Comparison of ENCODE assay signal across 6 cellular contexts in genomic region chr1:1702506-1702905, GRCh38. TPM values are rescaled to one million over a fixed set of nuclear protein-coding genes. Genes with fewer than 3 reads are reported as not detected.
DNase-seq lines count a peak whose midpoint lies in the region; ATAC-seq, FAIRE-seq and TF ChIP-seq lines count a peak whose summit lies in the region.
"Not testable (repeated sequence)": the region's sequence is repeated elsewhere in the genome, so short reads cannot be mapped to it uniquely, and the experiment has no call there.

No MANE protein-coding gene starts in this region.

- not testable (repeated sequence) for H3K27me3 Mint-ChIP-seq in type B pancreatic cell

- H3K79me2 ChIP-seq in K562 (ENCODE audit: control insufficient read depth, insufficient read depth, low read length), result not testable (repeated sequence)

- H4K20me1 ChIP-seq in K562 (replicated peaks; ENCODE audit: control insufficient read depth, insufficient read depth, low read length), result not testable (repeated sequence)

- H3K27ac ChIP-seq in RWPE2 (ENCODE audit: poor library complexity, severe bottlenecking); K562 (ENCODE audit: extremely low read depth, low read depth, low read length): not testable (repeated sequence)

- not testable (repeated sequence) for H3K4me2 ChIP-seq in K562 (ENCODE audit: insufficient read depth, low read length)

- not testable (repeated sequence) for ATAC-seq in RWPE2 (ENCODE audit: low read depth); K562

- BruUV-seq in K562 (replicated peaks; lab: Mats Ljungman, UMichigan), result not testable (repeated sequence)

- TF ChIP-seq CTCF in RWPE2 (IDR thresholded peaks at IDR 0.05; ENCODE audit: poor library complexity, severe bottlenecking); K562 (IDR thresholded peaks at IDR 0.05 in 2 of 3, conservative IDR thresholded peaks at IDR 0.05 in 1 of 3; ENCODE audit: insufficient read depth in 2 of 3, low read depth in 1 of 3, low read length in 3 of 3); type B pancreatic cell (conservative IDR thresholded peaks at IDR 0.05): not testable (repeated sequence)

- H3K9me1 ChIP-seq in K562 (ENCODE audit: control insufficient read depth, insufficient read depth, low read length), result not testable (repeated sequence)

- in situ Hi-C loops in K562 (cut with MboI), result not testable (repeated sequence)

- not testable (repeated sequence) for H3K27ac Mint-ChIP-seq in type B pancreatic cell

- not testable (repeated sequence) for TF ChIP-seq EP300 in K562 (IDR thresholded peaks at IDR 0.05; ENCODE audit: low read length)

- not testable (repeated sequence) for H3K4me3 ChIP-seq in RWPE2 (ENCODE audit: severe bottlenecking); K562

- H3K9ac ChIP-seq in K562 (ENCODE audit: insufficient read depth in 1 of 2, low read depth in 2 of 2, low read length in 2 of 2), result not testable (repeated sequence)

- 90% methylated on average over 2 of the region's 18 CpGs for WGBS in K562 (ENCODE audit: insufficient coverage, low coverage, missing lambda C conversion rate)

- POLR2A ChIA-PET in K562 (lab: Yijun Ruan, JAX), result not testable (repeated sequence)

- CTCF ChIA-PET in K562 (lab: Yijun Ruan, JAX; ENCODE audit: low intra/inter-chr PET ratio), result not testable (repeated sequence)

- not testable (repeated sequence) for H3K4me1 Mint-ChIP-seq in type B pancreatic cell (ENCODE audit: unreplicated experiment)

- not testable (repeated sequence) for H3K9me3 Mint-ChIP-seq in type B pancreatic cell

- not testable (repeated sequence) for TF ChIP-seq RAD21 in K562 (CRISPR knock-in tag; conservative IDR thresholded peaks at IDR 0.05 in 1 of 2, IDR thresholded peaks at IDR 0.05 in 1 of 2)

- not testable (repeated sequence) for TF ChIP-seq POLR2A in K562 (conservative IDR thresholded peaks at IDR 0.05)

- H3K36me3 Mint-ChIP-seq in type B pancreatic cell, result not testable (repeated sequence)

- H3K36me3 ChIP-seq in RWPE2 (ENCODE audit: low read depth), result not testable (repeated sequence)
- H3K36me3 ChIP-seq in K562 (ENCODE audit: control insufficient read depth, insufficient read depth, low read length), result peaks cover 18% of the 10 kb centered on the region; the same call in 1 of the 3 replicates

- FAIRE-seq in K562 (lab: Jason Lieb, UNC), result peak; percentile 74

- not testable (repeated sequence) for H3K27me3 ChIP-seq in RWPE2 (ENCODE audit: insufficient read depth, poor library complexity, severe bottlenecking); K562 (ENCODE audit: control insufficient read depth in 2 of 2, insufficient read depth in 2 of 2, low read length in 2 of 2)

- not testable (repeated sequence) for H3K4me1 ChIP-seq in RWPE2 (ENCODE audit: insufficient read depth, poor library complexity, severe bottlenecking); K562 (replicated peaks in 1 of 2; ENCODE audit: control insufficient read depth in 2 of 2, insufficient read depth in 2 of 2, low read length in 2 of 2)

- not testable (repeated sequence) for H3K9me3 ChIP-seq in RWPE2 (ENCODE audit: severe bottlenecking); K562 (replicated peaks; ENCODE audit: control insufficient read depth, insufficient read depth, low read depth, low read length)

- not testable (repeated sequence) for H3K4me3 Mint-ChIP-seq in type B pancreatic cell

- DNase-seq in RWPE2 (ENCODE audit: low spot score) (peak; percentile 8), mesenteric fat pad (ENCODE audit: low spot score) (peak; percentile 72), type B pancreatic cell (ENCODE audit: extremely low spot score, unreplicated experiment) (peak; percentile 16)
- DNase-seq in activated CD8-positive, alpha-beta memory T cell treated with anti-CD3 and anti-CD28 coated beads for 24 hours, result peak; percentile 42
- peak; percentile 12 for DNase-seq in activated T-cell treated with anti-CD3 and anti-CD28 coated beads, Interleukin-2, amount 50 U/mL, for 1 hour
- DNase-seq in K562 (ENCODE audit: extremely low read depth in 1 of 4, low spot score in 3 of 4), result not testable (repeated sequence)

- not testable (repeated sequence) for H2AFZ ChIP-seq in K562 (ENCODE audit: low read depth, low read length)

- intact Hi-C loops in K562 (cut with micrococcal nuclease), result not testable (repeated sequence)

RNA-seq across cellular contexts. Expression of gene SLC35E2B, which starts 9.9 kb away (rescaled TPM):
- 99.6 and 161 TPM in 2 replicates for total RNA-seq in K562 (2011; cell fraction: chromatin; rRNA removed; ENCODE audit: low replicate concordance)
- 107 and 109 TPM in 2 replicates for total RNA-seq in K562 (2011; cell fraction: nucleolus; rRNA removed)
- 98.4 and 102 TPM in 2 replicates for total RNA-seq in K562 (2011; cell fraction: nucleoplasm; rRNA removed)
- total RNA-seq in K562 (2014; rRNA removed) (18.4 and 22.5 TPM in 2 replicates), K562 (2014; rRNA removed; fragmentation: Illumina TruSeq; extraction: Trizol) (14.8 TPM in 2 replicates), K562 (2015; rRNA removed; fragmentation: Illumina TruSeq; extraction: Trizol) (20.7 and 21.9 TPM in 2 replicates), K562 (2021) (38.9 and 44.6 TPM in 2 replicates), mesenteric fat pad (27.7 TPM), type B pancreatic cell (ENCODE audit: low replicate concordance) (88.8 and 116 TPM in 2 replicates)
- polyA plus RNA-seq in K562 (2011; rRNA removed) (30.8 and 36.5 TPM in 2 replicates), K562 (2014; fragmentation: Illumina TruSeq; extraction: Trizol) (29.5 and 31.5 TPM in 2 replicates), K562 (2014; fragmentation: Nextera tagmentation; extraction: Ambion mirVana) (1 to 10 TPM; 4.7 to 5.2 TPM), K562 (2014; rRNA removed) (29.8 and 34.1 TPM in 2 replicates)
- polyA plus RNA-seq in K562 (2011; cell fraction: cytosol; rRNA removed), result 33.9 and 35.2 TPM in 2 replicates
- polyA plus RNA-seq in K562 (2011; cell fraction: nucleus; rRNA removed), result 139 and 182 TPM in 2 replicates
- polyA plus RNA-seq in K562 (2012), result 28.9 and 66.9 TPM in 2 replicates
- polyA minus RNA-seq in K562 (2011; rRNA and poly(A)+ RNA removed), result 19.2 and 25.3 TPM in 2 replicates
- 23.7 and 23.9 TPM in 2 replicates for polyA minus RNA-seq in K562 (2011; cell fraction: cytosol; rRNA and poly(A)+ RNA removed)
- 26.0 and 28.7 TPM in 2 replicates for polyA minus RNA-seq in K562 (2011; cell fraction: nucleus; rRNA and poly(A)+ RNA removed)

RNA-seq across cellular contexts. Expression of gene CDK11A, which starts 21.7 kb away (rescaled TPM):
- 123 and 215 TPM in 2 replicates for total RNA-seq in K562 (2011; cell fraction: chromatin; rRNA removed; ENCODE audit: low replicate concordance)
- 128 and 164 TPM in 2 replicates for total RNA-seq in K562 (2011; cell fraction: nucleolus; rRNA removed)
- total RNA-seq in K562 (2011; cell fraction: nucleoplasm; rRNA removed), result 71.6 and 88.8 TPM in 2 replicates
- total RNA-seq in K562 (2014; rRNA removed) (44.4 and 48.8 TPM in 2 replicates), K562 (2014; rRNA removed; fragmentation: Illumina TruSeq; extraction: Trizol) (15.2 and 18.4 TPM in 2 replicates), K562 (2015; rRNA removed; fragmentation: Illumina TruSeq; extraction: Trizol) (33.6 and 43.9 TPM in 2 replicates), K562 (2021) (58.5 and 71.0 TPM in 2 replicates), mesenteric fat pad (45.5 TPM), type B pancreatic cell (ENCODE audit: low replicate concordance) (45.9 and 47.0 TPM in 2 replicates)
- polyA plus RNA-seq in K562 (2011; rRNA removed) (13.0 and 17.4 TPM in 2 replicates), K562 (2014; fragmentation: Illumina TruSeq; extraction: Trizol) (49.8 and 53.1 TPM in 2 replicates), K562 (2014; fragmentation: Nextera tagmentation; extraction: Ambion mirVana) (1 to 10 TPM; 4.5 to 8.4 TPM), K562 (2014; rRNA removed) (49.5 and 67.0 TPM in 2 replicates)
- 10.4 and 24.1 TPM in 2 replicates for polyA plus RNA-seq in K562 (2011; cell fraction: cytosol; rRNA removed)
- 167 and 314 TPM in 2 replicates for polyA plus RNA-seq in K562 (2011; cell fraction: nucleus; rRNA removed)
- polyA plus RNA-seq in K562 (2012), result 54.0 and 63.7 TPM in 2 replicates
- 8.1 and 9.7 TPM in 2 replicates for polyA minus RNA-seq in K562 (2011; rRNA and poly(A)+ RNA removed)
- 143 and 147 TPM in 2 replicates for polyA minus RNA-seq in K562 (2011; cell fraction: cytosol; rRNA and poly(A)+ RNA removed)
- polyA minus RNA-seq in K562 (2011; cell fraction: nucleus; rRNA and poly(A)+ RNA removed), result 39.7 and 41.0 TPM in 2 replicates

RNA-seq across cellular contexts. Expression of gene CDK11B, which starts 43.7 kb away (rescaled TPM):
- total RNA-seq in K562 (2011; cell fraction: chromatin; rRNA removed; ENCODE audit: low replicate concordance), result 24.3 and 27.2 TPM in 2 replicates
- total RNA-seq in K562 (2011; cell fraction: nucleolus; rRNA removed), result 12.2 and 15.8 TPM in 2 replicates
- total RNA-seq in K562 (2011; cell fraction: nucleoplasm; rRNA removed), result 12.0 TPM in 2 replicates
- total RNA-seq in K562 (2014; rRNA removed) (28.3 and 29.8 TPM in 2 replicates), K562 (2014; rRNA removed; fragmentation: Illumina TruSeq; extraction: Trizol) (13.3 and 18.5 TPM in 2 replicates), K562 (2015; rRNA removed; fragmentation: Illumina TruSeq; extraction: Trizol) (18.6 and 19.5 TPM in 2 replicates), K562 (2021) (27.7 and 34.7 TPM in 2 replicates), mesenteric fat pad (20.8 TPM), type B pancreatic cell (ENCODE audit: low replicate concordance) (21.8 and 26.5 TPM in 2 replicates)
- polyA plus RNA-seq in K562 (2011; rRNA removed) (6.2 and 6.5 TPM in 2 replicates), K562 (2014; fragmentation: Illumina TruSeq; extraction: Trizol) (50.8 and 52.2 TPM in 2 replicates), K562 (2014; fragmentation: Nextera tagmentation; extraction: Ambion mirVana) (1 to 10 TPM; 2.8 to 3.1 TPM), K562 (2014; rRNA removed) (33.1 and 42.2 TPM in 2 replicates)
- polyA plus RNA-seq in K562 (2011; cell fraction: cytosol; rRNA removed), result 6.4 and 10.3 TPM in 2 replicates
- 28.0 and 40.4 TPM in 2 replicates for polyA plus RNA-seq in K562 (2011; cell fraction: nucleus; rRNA removed)
- 42.4 and 48.6 TPM in 2 replicates for polyA plus RNA-seq in K562 (2012)
- 2.8 and 3.3 TPM in 2 replicates for polyA minus RNA-seq in K562 (2011; rRNA and poly(A)+ RNA removed)
- polyA minus RNA-seq in K562 (2011; cell fraction: cytosol; rRNA and poly(A)+ RNA removed), result 5.3 and 6.9 TPM in 2 replicates
- 3.8 and 5.3 TPM in 2 replicates for polyA minus RNA-seq in K562 (2011; cell fraction: nucleus; rRNA and poly(A)+ RNA removed)
